In genomic region chr18:23115683-23116096, GRCh38 we compare ENCODE assay signal across 13 cellular contexts. TPM values are rescaled to one million over a fixed set of nuclear protein-coding genes. Genes with fewer than 3 reads are reported as not detected.
DNase-seq lines count a peak whose midpoint lies in the region; ATAC-seq and TF ChIP-seq lines count a peak whose summit lies in the region.
"Had no signal": no experiment of that assay in that cellular context is flagged by ENCODE, and none has a peak within 500 bp of the region (broad histone marks: within the 10 kb centered on the region; RNA-seq: fewer than 3 reads in every experiment).

No MANE protein-coding gene starts in this region.

- H3K4me2 ChIP-seq in GM23248 (ENCODE audit: unreplicated experiment), result peak overlapping the region; percentile 44

- no peaks in the 10 kb centered on the region for H3K79me2 ChIP-seq in GM23248 (ENCODE audit: insufficient read depth)

- peaks cover 19% of the 10 kb centered on the region for H3F3A ChIP-seq in GM23248 (ENCODE audit: insufficient read depth)

- TF ChIP-seq CTCF in retinal pigment epithelial cell (conservative IDR thresholded peaks at IDR 0.05; ENCODE audit: low read depth, low read length), result no peak
- no peak for TF ChIP-seq CTCF in WERI-Rb-1 (IDR thresholded peaks at IDR 0.05; ENCODE audit: low read depth, low read length)
- TF ChIP-seq CTCF in heart left ventricle (IDR thresholded peaks at IDR 0.05), result no peak

- in situ Hi-C loops in GM23248 (cut with MboI), result loop anchor here (10.0 kb wide), 1 partner anchor 81 kb away; no protein-coding TSS in a partner anchor

- H3K36me3 ChIP-seq in GM23248 (ENCODE audit: low read depth) (no peaks in the 10 kb centered on the region), SJCRH30 (no peaks in the 10 kb centered on the region), WERI-Rb-1 (no peaks in the 10 kb centered on the region), heart left ventricle (no peaks in the 10 kb centered on the region)

- intact Hi-C loops in heart left ventricle (cut with DNase I), result no loop called here

- ATAC-seq in GM21390 (IDR thresholded peaks at IDR 0.05; ENCODE audit: unreplicated experiment), result no peak
- ATAC-seq in heart left ventricle, result no peak
- ATAC-seq: WTC11 had no signal

- peak overlapping the region; percentile 50 for H3K9ac ChIP-seq in GM23248

- H3K4me3 ChIP-seq in GM23248, result no peak overlapping the region
- H3K4me3 ChIP-seq in SJCRH30, result no peak overlapping the region
- no peak overlapping the region for H3K4me3 ChIP-seq in retinal pigment epithelial cell (ENCODE audit: low read length)
- H3K4me3 ChIP-seq in WERI-Rb-1 (ENCODE audit: low read depth, low read length), result no peak overlapping the region
- no peak overlapping the region for H3K4me3 ChIP-seq in heart left ventricle
- H3K4me3 ChIP-seq: psoas muscle had no signal

- no peaks in the 10 kb centered on the region for H4K20me1 ChIP-seq in GM23248 (ENCODE audit: insufficient read depth)

- H3K4me1 ChIP-seq in GM23248 (ENCODE audit: insufficient read depth), result peaks cover 26% of the 10 kb centered on the region
- H3K4me1 ChIP-seq in SJCRH30, result peaks cover 11% of the 10 kb centered on the region
- peaks cover 0 to 13% (median 4%) of the 10 kb centered on the region in 12 donors for H3K4me1 ChIP-seq in heart left ventricle
- H3K4me1 ChIP-seq: psoas muscle had no signal

- TF ChIP-seq POLR2A in heart left ventricle (IDR thresholded peaks at IDR 0.05), result no peak

- no peaks in the 10 kb centered on the region for H3K27me3 ChIP-seq in GM23248 (replicated peaks; ENCODE audit: insufficient read depth)
- no peaks in the 10 kb centered on the region for H3K27me3 ChIP-seq in SJCRH30
- H3K27me3 ChIP-seq in WERI-Rb-1 (ENCODE audit: insufficient read depth, low read depth, severe bottlenecking), result no peaks in the 10 kb centered on the region
- peaks cover 0 to 3% (median 0%) of the 10 kb centered on the region in 9 donors for H3K27me3 ChIP-seq in heart left ventricle

- no peaks in the 10 kb centered on the region for H3K9me2 ChIP-seq in GM23248 (ENCODE audit: insufficient read depth)

- H2AFZ ChIP-seq in GM23248, result no peak overlapping the region

- H3K9me3 ChIP-seq in GM23248 (ENCODE audit: low read depth) (no peaks in the 10 kb centered on the region), SJCRH30 (replicated peaks) (no peaks in the 10 kb centered on the region), WERI-Rb-1 (ENCODE audit: severe bottlenecking) (no peaks in the 10 kb centered on the region), heart left ventricle (peaks cover 0 to 14% (median 0%) of the 10 kb centered on the region in 12 donors)
- H3K9me3 ChIP-seq: psoas muscle had no signal

- DNase-seq in GM23248 (peak; percentile 99), SJCRH30 (no peak), fibroblast of peridontal ligament (ENCODE audit: extremely low read depth) (peak; percentile 99), retinal pigment epithelial cell (ENCODE audit: low read depth) (peak; percentile 69), WERI-Rb-1 (no peak), heart left ventricle (no peak)
- no peak for DNase-seq in stimulated activated CD4-positive, alpha-beta T cell treated with anti-CD3 and anti-CD28 coated beads, Interleukin-1b, Interleukin-23, amount 100 ng/mL, for 48 hours
- DNase-seq: activated naive CD4-positive, alpha-beta T cell treated with anti-CD3 and anti-CD28 coated beads, Interleukin-2, amount 10 ng/mL, durations not matched to agents 7 days and 5 days; NCI-H526 treated with DMSO at 0.1 percent for 48 hours; psoas muscle; stimulated activated CD8-positive, alpha-beta memory T cell treated with anti-CD3 and anti-CD28 coated beads, Interleukin-4, amount 100 ng/mL, for 48 hours had no signal

- 0 to 1% methylated on average over 5 of the region's 5 CpGs for WGBS in GM23248 (ENCODE audit: low coverage in 1 of 2, low lambda C conversion rate in 2 of 2, missing lambda C conversion rate in 2 of 2), 2 experiments
- 67 to 89% (median 76%) methylated on average over 5 of the region's 5 CpGs for WGBS in heart left ventricle, 4 donors

- H3K27ac ChIP-seq in GM23248 (peak overlapping the region; percentile 85), SJCRH30 (0 out of 2 replicates have a peak overlapping the region, but pooled peaks have one; percentile 84), WERI-Rb-1 (no peak overlapping the region), heart left ventricle (no peak overlapping the region)
- H3K27ac ChIP-seq: psoas muscle had no signal

RNA-seq across cellular contexts. Expression of gene CABLES1, which starts 19.6 kb away (rescaled TPM):
- 5.7 and 8.9 TPM in 2 replicates for total RNA-seq in GM23248 (2014; rRNA removed; shearing (Covaris generic))
- polyA plus RNA-seq in GM23248 (2016; fragmentation: Nextera tagmentation; extraction: Ambion mirVana) (1.3 and 2.4 TPM in 2 replicates), heart left ventricle (1 to 10 TPM in 1 of 2 donors, under 1 TPM in 1; 0.88 to 1.5 TPM)
- 21.9 and 22.8 TPM in 2 replicates for total RNA-seq in SJCRH30 (2014; rRNA removed; shearing (Covaris generic))
- total RNA-seq in heart left ventricle, result 1 to 10 TPM in 7 of 9 donors, under 1 TPM in 2; 0.28 to 7.2 (median 2.3) TPM

Comparison
In these comparisons a context has a peak if more than half of its experiments do, and no peak if none do; other contexts are left out.
1. DNase-seq: peak in GM23248 (single experiment), fibroblast of peridontal ligament (single experiment) and retinal pigment epithelial cell (single experiment); none in SJCRH30 (0 of 2), WERI-Rb-1 (single experiment), stimulated activated CD4-positive, alpha-beta T cell treated with anti-CD3 and anti-CD28 coated beads, Interleukin-1b, Interleukin-23, amount 100 ng/mL, for 48 hours (single experiment) and heart left ventricle (0 of 5).
2. H3K27ac ChIP-seq: peak in GM23248 (single experiment) and SJCRH30 (single experiment); none in WERI-Rb-1 (single experiment) and heart left ventricle (0 of 12).